ENCODE assay signal across 27 cellular contexts in genomic region chr9:137974746-137975526, GRCh38.
DNase-seq lines count a peak whose midpoint lies in the region; ATAC-seq, FAIRE-seq and TF ChIP-seq lines count a peak whose summit lies in the region.
"Had no signal": no experiment of that assay in that cellular context is flagged by ENCODE, and none has a peak within 500 bp of the region (broad histone marks: within the 10 kb centered on the region; RNA-seq: fewer than 3 reads in every experiment).

No MANE protein-coding gene starts in this region.

- H3K4me2 ChIP-seq in K562 (ENCODE audit: insufficient read depth, low read length), result no peak overlapping the region

- 10% methylated on average over 12 of the region's 15 CpGs for WGBS in K562 (ENCODE audit: insufficient coverage, low coverage, missing lambda C conversion rate)
- WGBS in stomach, 5 donors, result 78 to 85% (median 83%) methylated on average over 12 to 15 of the region's 15 CpGs

- intact Hi-C loops in K562 (cut with micrococcal nuclease), result no loop called here
- intact Hi-C loops in stomach (cut with DNase I; ENCODE audit: low total_unique reads), result no loop called here

- FAIRE-seq in K562 (lab: Jason Lieb, UNC), result no peak
- FAIRE-seq: A204.1, H54 had no signal

- peak; percentile 37 for DNase-seq in activated effector memory CD4-positive, alpha-beta T cell treated with anti-CD3 and anti-CD28 coated beads, Interleukin-2, amount 50 U/mL, for 16 hours
- DNase-seq in activated effector memory CD4-positive, alpha-beta T cell treated with Interleukin-2 at 50 U/mL for 16 hours, result no peak
- no peak for DNase-seq in K562 (ENCODE audit: extremely low read depth in 1 of 4, low spot score in 3 of 4)
- peak; percentile 40 for DNase-seq in left lobe of liver (ENCODE audit: low spot score)
- DNase-seq in stomach, result peak; percentile 13
- DNase-seq in NCI-H82 (lab: John Stamatoyannopoulos, UW), result no peak
- DNase-seq in OCI-M2 (lab: John Stamatoyannopoulos, UW; ENCODE audit: unreplicated experiment), result no peak
- DNase-seq: activated CD4-positive, alpha-beta T cell treated with anti-CD3 and anti-CD28 coated beads for 48 hours; activated naive CD4-positive, alpha-beta T cell; Calu3; DMS79 treated with DMSO at 0.1 percent for 48 hours; GDM1; Karpas-422; midbrain; naive B cell; NCI-H1417; NCI-H2029; NCI-H524 treated with DMSO at 0.1 percent for 48 hours; OCI-M1; substantia nigra had no signal

- TF ChIP-seq CTCF in K562 (IDR thresholded peaks at IDR 0.05 in 2 of 3, conservative IDR thresholded peaks at IDR 0.05 in 1 of 3; ENCODE audit: insufficient read depth in 2 of 3, low read depth in 1 of 3, low read length in 3 of 3) (no peak), stomach (IDR thresholded peaks at IDR 0.05) (no peak)

- H3K27ac ChIP-seq in K562 (ENCODE audit: extremely low read depth, low read depth, low read length) (no peak overlapping the region), stomach (no peak overlapping the region)
- H3K27ac ChIP-seq: HL-60, left lung, psoas muscle had no signal

- TF ChIP-seq RAD21 in K562 (CRISPR knock-in tag; conservative IDR thresholded peaks at IDR 0.05 in 1 of 2, IDR thresholded peaks at IDR 0.05 in 1 of 2), result no peak

- H3K27me3 ChIP-seq in K562 (ENCODE audit: control insufficient read depth in 2 of 2, insufficient read depth in 2 of 2, low read length in 2 of 2) (peaks cover 3 to 32% of the 10 kb centered on the region in 2 experiments; a peak in 4 of 5 replicates), stomach (peaks cover 0 to 28% (median 0%) of the 10 kb centered on the region in 3 donors)

- in situ Hi-C loops in K562 (cut with MboI), result no loop called here

- no peaks in the 10 kb centered on the region for H4K20me1 ChIP-seq in K562 (replicated peaks; ENCODE audit: control insufficient read depth, insufficient read depth, low read length)

- H3K4me1 ChIP-seq in K562 (replicated peaks in 1 of 2; ENCODE audit: control insufficient read depth in 2 of 2, insufficient read depth in 2 of 2, low read length in 2 of 2) (peaks cover 0 to 3% of the 10 kb centered on the region in 2 experiments; a peak in 1 of 5 replicates), stomach (no peaks in the 10 kb centered on the region)
- H3K4me1 ChIP-seq: left lung, psoas muscle had no signal

- BruUV-seq in K562 (replicated peaks; lab: Mats Ljungman, UMichigan), result no TSS peak

- H3K9me1 ChIP-seq in K562 (ENCODE audit: control insufficient read depth, insufficient read depth, low read length), result no peaks in the 10 kb centered on the region

- POLR2A ChIA-PET in K562 (lab: Yijun Ruan, JAX), result interaction anchor here (0.5 kb wide), 1 partner anchor 142 kb away, joined by 4 read pairs; no protein-coding TSS in a partner anchor

- H3K9me3 ChIP-seq in K562 (replicated peaks; ENCODE audit: control insufficient read depth, insufficient read depth, low read depth, low read length) (no peaks in the 10 kb centered on the region), stomach (no peaks in the 10 kb centered on the region)
- H3K9me3 ChIP-seq: left lung, psoas muscle had no signal

- TF ChIP-seq EP300 in K562 (IDR thresholded peaks at IDR 0.05; ENCODE audit: low read length) (no peak), stomach (IDR thresholded peaks at IDR 0.05) (no peak)

- no peaks in the 10 kb centered on the region for H3K79me2 ChIP-seq in K562 (ENCODE audit: control insufficient read depth, insufficient read depth, low read length)

- no peak overlapping the region for H2AFZ ChIP-seq in K562 (ENCODE audit: low read depth, low read length)

- TF ChIP-seq POLR2A in K562 (conservative IDR thresholded peaks at IDR 0.05), result no peak
- TF ChIP-seq POLR2A in stomach (IDR thresholded peaks at IDR 0.05), result no peak

- H3K36me3 ChIP-seq in K562 (ENCODE audit: control insufficient read depth, insufficient read depth, low read length) (no peaks in the 10 kb centered on the region), stomach (no peaks in the 10 kb centered on the region)
- H3K36me3 ChIP-seq: left lung had no signal

- ATAC-seq in K562, result peak; percentile 21; the same call in 1 of the 3 replicates
- ATAC-seq in left lobe of liver, result no peak
- ATAC-seq in HG03457 (IDR thresholded peaks at IDR 0.05; ENCODE audit: unreplicated experiment), result no peak
- ATAC-seq: left lung; psoas muscle; stimulated activated memory B cell treated with anti-CD40 and anti-IgM and Interleukin-4, amounts not matched to agents 10 μg/mL and 1 μg/mL and 100 μg/mL, for 72 hours had no signal

- no peak overlapping the region; a peak in 1 of 4 replicates for H3K9ac ChIP-seq in K562 (ENCODE audit: insufficient read depth in 1 of 2, low read depth in 2 of 2, low read length in 2 of 2)

- CTCF ChIA-PET in K562 (lab: Yijun Ruan, JAX; ENCODE audit: low intra/inter-chr PET ratio), result no interaction called here

- no peak overlapping the region for H3K4me3 ChIP-seq in K562
- H3K4me3 ChIP-seq in stomach, result no peak overlapping the region
- H3K4me3 ChIP-seq: left lung, psoas muscle had no signal

TF ChIP-seq in K562, 482 proteins besides CTCF, POLR2A, EP300 and RAD21 (continues in another document):
- TF ChIP-seq ZNF436 (CRISPR knock-in tag; IDR thresholded peaks at IDR 0.05), result no peak
- TF ChIP-seq POLR2B (IDR thresholded peaks at IDR 0.05; ENCODE audit: low read depth, partially characterized antibody), result no peak
- TF ChIP-seq TCF7L2 (IDR thresholded peaks at IDR 0.05; ENCODE audit: low read depth, low read length), result no peak
- no peak for TF ChIP-seq ZNF407 (IDR thresholded peaks at IDR 0.05; ENCODE audit: low read depth)
- TF ChIP-seq HDAC3 (IDR thresholded peaks at IDR 0.05; ENCODE audit: borderline replicate concordance, partially characterized antibody), result no peak
- no peak for TF ChIP-seq NR4A1 (CRISPR knock-in tag; IDR thresholded peaks at IDR 0.05)
- TF ChIP-seq NR4A1 (tag; IDR thresholded peaks at IDR 0.05), result no peak
- TF ChIP-seq ZNF561 (CRISPR knock-in tag; conservative IDR thresholded peaks at IDR 0.05), result no peak
- no peak for TF ChIP-seq PHF21A (IDR thresholded peaks at IDR 0.05; ENCODE audit: borderline replicate concordance, low read depth)
- no peak for TF ChIP-seq ZNF449 (CRISPR knock-in tag; IDR thresholded peaks at IDR 0.05)
- TF ChIP-seq GABPB1 (CRISPR knock-in tag; IDR thresholded peaks at IDR 0.05), result no peak

Comparison
In these comparisons a context has a peak if more than half of its experiments do, and no peak if none do; other contexts are left out.
1. DNase-seq: peak in activated effector memory CD4-positive, alpha-beta T cell treated with anti-CD3 and anti-CD28 coated beads, Interleukin-2, amount 50 U/mL, for 16 hours (single experiment), left lobe of liver (single experiment) and stomach (single experiment); none in activated effector memory CD4-positive, alpha-beta T cell treated with Interleukin-2 at 50 U/mL for 16 hours (single experiment), K562 (0 of 4), NCI-H82 (single experiment) and OCI-M2 (single experiment).